8 cellular contexts compared by ENCODE assay signal in genomic region chr3:61564405-61565059, GRCh38. TPM values are rescaled to one million over a fixed set of nuclear protein-coding genes. Genes with fewer than 3 reads are reported as not detected.
A peak's percentile ranks its signal among the peaks of the same experiment; 100 is the strongest.
DNase-seq lines count a peak whose midpoint lies in the region; ATAC-seq and TF ChIP-seq lines count a peak whose summit lies in the region.

No MANE protein-coding gene starts in this region.

- H3K9me3 ChIP-seq in iPS-18c (ENCODE audit: control insufficient read depth, insufficient read depth, low read length) = no peaks in the 10 kb centered on the region

- H3K9me3 Mint-ChIP-seq in brain = peaks cover 0 to 9% (median 5%) of the 10 kb centered on the region in 5 experiments

- H3K36me3 Mint-ChIP-seq in brain = no peaks in the 10 kb centered on the region

- H3K36me3 ChIP-seq in H7 (replicated peaks; ENCODE audit: control insufficient read depth, insufficient read depth, low read length) = no peaks in the 10 kb centered on the region

- peak; percentile 72 for DNase-seq in AG08395 (ENCODE audit: low spot score)
- DNase-seq in H7 = peak; percentile 91
- DNase-seq in sciatic nerve (ENCODE audit: low spot score) = peak; percentile 89
- DNase-seq in central memory CD4-positive, alpha-beta T cell = no peak
- DNase-seq in NCI-H345 treated with DMSO at 0.1 percent for 48 hours (lab: John Stamatoyannopoulos, UW; ENCODE audit: unreplicated experiment) = no peak

- H3K27ac Mint-ChIP-seq in brain = peak overlapping the region; percentile 98 to 99 (median 98)

- ATAC-seq in sciatic nerve (peak; percentile 71), GM19351 (IDR thresholded peaks at IDR 0.05; ENCODE audit: unreplicated experiment) (no peak)

- H3K4me3 ChIP-seq in H7 (ENCODE audit: insufficient read depth, low read depth, low read length) (peak overlapping the region; percentile 91), iPS-18c (ENCODE audit: insufficient read depth, low read depth, low read length) (peak overlapping the region; percentile 89)

- H3K27me3 Mint-ChIP-seq in brain = peaks cover 20% of the 10 kb centered on the region

- intact Hi-C loops in sciatic nerve (cut with DNase I) = loop anchor here (10.0 kb wide), 1 partner anchor 240 kb away; no protein-coding TSS in a partner anchor

- H3K4me1 Mint-ChIP-seq in brain = peaks cover 46% of the 10 kb centered on the region

- TF ChIP-seq CTCF in brain (conservative IDR thresholded peaks at IDR 0.05) = peak; percentile 84 to 89

- H3K27me3 ChIP-seq in H7 (ENCODE audit: control insufficient read depth, insufficient read depth, low read length) = peaks cover 12% of the 10 kb centered on the region; the same call in 1 of the 2 replicates

- peak overlapping the region; percentile 96 to 100 (median 99) for H3K4me3 Mint-ChIP-seq in brain

RNA-seq across cellular contexts. Expression of gene PTPRG, which starts 3.2 kb away (rescaled TPM):
- total RNA-seq in H7 (2014; rRNA removed; shearing (Covaris generic)) = 54.4 and 81.5 TPM in 2 replicates
- 7.4 TPM for polyA plus RNA-seq in brain (ENCODE audit: insufficient read depth, low read depth, low replicate concordance)
- 67.7 TPM for total RNA-seq in sciatic nerve

Comparison
In these comparisons a context has a peak if more than half of its experiments do, and no peak if none do; other contexts are left out.
1. DNase-seq: peak in AG08395 (single experiment), H7 (single experiment) and sciatic nerve (single experiment); none in central memory CD4-positive, alpha-beta T cell (single experiment) and NCI-H345 treated with DMSO at 0.1 percent for 48 hours (single experiment).